9 cellular contexts compared by ENCODE assay signal in genomic region chr6:35096129-35096852, GRCh38. TPM values are rescaled to one million over a fixed set of nuclear protein-coding genes. Genes with fewer than 3 reads are reported as not detected.
A peak's percentile ranks its signal among the peaks of the same experiment; 100 is the strongest.
DNase-seq lines count a peak whose midpoint lies in the region; ATAC-seq and TF ChIP-seq lines count a peak whose summit lies in the region.
"Had no signal": no experiment of that assay in that cellular context is flagged by ENCODE, and none has a peak within 500 bp of the region (broad histone marks: within the 10 kb centered on the region; RNA-seq: fewer than 3 reads in every experiment).

No MANE protein-coding gene starts in this region.

- H3K9ac ChIP-seq in trophoblast cell (ENCODE audit: low read length), result no peak overlapping the region

- TF ChIP-seq POLR2A in esophagus muscularis mucosa (IDR thresholded peaks at IDR 0.05; ENCODE audit: low read depth), result no peak

- no peak overlapping the region for H2AFZ ChIP-seq in trophoblast cell (ENCODE audit: insufficient read depth, low read length, poor library complexity)

- H3K79me2 ChIP-seq in trophoblast cell (ENCODE audit: control insufficient read depth, insufficient read depth, low read length, poor library complexity), result no peaks in the 10 kb centered on the region

- peak overlapping the region; percentile 50 to 71 (median 60) for H3K27ac ChIP-seq in esophagus muscularis mucosa (replicated peaks in 1 of 4)
- peak overlapping the region; percentile 43 for H3K27ac ChIP-seq in trophoblast cell (ENCODE audit: low read depth, low read length)

- no peak overlapping the region for H2BK120ac ChIP-seq in trophoblast cell (ENCODE audit: insufficient read depth, low read length, poor library complexity)

- H3K14ac ChIP-seq in trophoblast cell (ENCODE audit: low read length), result no peak overlapping the region

- H4K12ac ChIP-seq in trophoblast cell (ENCODE audit: low read depth, low read length), result no peak overlapping the region

- H3K18ac ChIP-seq in trophoblast cell (ENCODE audit: low read length), result no peak overlapping the region

- peak; percentile 68 for DNase-seq in GM04503 (ENCODE audit: low read depth)
- DNase-seq in NCI-H748 (lab: John Stamatoyannopoulos, UW; ENCODE audit: unreplicated experiment), result peak; percentile 47
- no peak for DNase-seq in esophagus muscularis mucosa (ENCODE audit: extremely low spot score)
- DNase-seq in trophoblast cell, result peak; percentile 83 to 94
- no peak for DNase-seq in ecto neural progenitor cell (ENCODE audit: low spot score)
- DNase-seq in RPMI8226, result no peak
- no peak for DNase-seq in superior temporal gyrus (ENCODE audit: extremely low spot score)
- DNase-seq: effector memory CD8-positive, alpha-beta T cell had no signal

- peaks cover 0 to 3% (median 0%) of the 10 kb centered on the region in 4 donors for H3K36me3 ChIP-seq in esophagus muscularis mucosa
- H3K36me3 ChIP-seq in trophoblast cell (ENCODE audit: control insufficient read depth in 1 of 2, insufficient read depth in 2 of 2, low read length in 2 of 2), result peaks cover 5 to 7% of the 10 kb centered on the region in 2 experiments

- H3K27me3 ChIP-seq in esophagus muscularis mucosa (no peaks in the 10 kb centered on the region), trophoblast cell (ENCODE audit: insufficient read depth, low read length) (no peaks in the 10 kb centered on the region)

- TF ChIP-seq CTCF in esophagus muscularis mucosa (IDR thresholded peaks at IDR 0.05), result no peak

- no peak overlapping the region for H3K4ac ChIP-seq in trophoblast cell (ENCODE audit: low read depth, low read length)

- no peaks in the 10 kb centered on the region for H3K79me1 ChIP-seq in trophoblast cell (ENCODE audit: low read length)

- H2AK5ac ChIP-seq in trophoblast cell (ENCODE audit: low read length), result no peak overlapping the region

- no peak overlapping the region for H3K4me2 ChIP-seq in trophoblast cell (ENCODE audit: low read length)

- H2BK12ac ChIP-seq in trophoblast cell (ENCODE audit: low read length), result no peak overlapping the region

- H3K4me3 ChIP-seq in esophagus muscularis mucosa (no peak overlapping the region), trophoblast cell (ENCODE audit: low read depth, low read length) (no peak overlapping the region)

- H3K9me3 ChIP-seq in esophagus muscularis mucosa (no peaks in the 10 kb centered on the region), trophoblast cell (ENCODE audit: insufficient read depth, low read depth, low read length) (peaks cover 2% of the 10 kb centered on the region)

- H4K8ac ChIP-seq in trophoblast cell (ENCODE audit: low read depth, low read length), result no peak overlapping the region

- TF ChIP-seq EP300 in esophagus muscularis mucosa (IDR thresholded peaks at IDR 0.05), result no peak

- no peak overlapping the region for H3K23ac ChIP-seq in trophoblast cell (ENCODE audit: low read length)

- H3K4me1 ChIP-seq in esophagus muscularis mucosa (peaks cover 27 to 52% (median 44%) of the 10 kb centered on the region in 4 donors), trophoblast cell (ENCODE audit: control insufficient read depth in 1 of 2, insufficient read depth in 2 of 2, low read length in 2 of 2) (peaks cover 5 to 7% of the 10 kb centered on the region in 2 experiments)

- ATAC-seq in GM21529 (IDR thresholded peaks at IDR 0.05; ENCODE audit: unreplicated experiment), result no peak
- ATAC-seq: effector memory CD8-positive, alpha-beta T cell had no signal

- intact Hi-C loops in esophagus muscularis mucosa (cut with DNase I), result no loop called here

- no peak overlapping the region for H2BK5ac ChIP-seq in trophoblast cell (ENCODE audit: low read depth, low read length, poor library complexity)

- H4K91ac ChIP-seq in trophoblast cell (ENCODE audit: low read depth, low read length), result no peak overlapping the region

- 27% methylated on average over 3 of the region's 3 CpGs for WGBS in esophagus muscularis mucosa
- WGBS in trophoblast cell (ENCODE audit: extremely low coverage, insufficient coverage, insufficient read length), result no CpG with 5 or more reads among the region's 3 CpGs

RNA-seq across cellular contexts. Expression of gene TCP11, which starts 44.8 kb away (rescaled TPM):
- total RNA-seq in esophagus muscularis mucosa, result 1 to 10 TPM in 1 of 4 donors, under 1 TPM in 2, not detected in 1; 0.75 to 1.1 (median 0.83) TPM
- polyA plus RNA-seq in trophoblast cell (2013), result 0.06 and 0.08 TPM in 2 replicates

Comparison
In these comparisons a context has a peak if more than half of its experiments do, and no peak if none do; other contexts are left out.
1. DNase-seq: peak in GM04503 (single experiment), NCI-H748 (single experiment) and trophoblast cell (2 of 2); none in esophagus muscularis mucosa (single experiment), ecto neural progenitor cell (single experiment), RPMI8226 (single experiment) and superior temporal gyrus (single experiment).